ENCODE assay signal across 1 cellular context in genomic region chr1:154864189-154864985, GRCh38.
TF ChIP-seq lines count a peak whose summit lies in the region.

No MANE protein-coding gene starts in this region.

TF ChIP-seq in GM12878, 131 proteins besides CTCF, POLR2A, EP300 and RAD21 (continued from another document):
- TF ChIP-seq, protein P1, sequence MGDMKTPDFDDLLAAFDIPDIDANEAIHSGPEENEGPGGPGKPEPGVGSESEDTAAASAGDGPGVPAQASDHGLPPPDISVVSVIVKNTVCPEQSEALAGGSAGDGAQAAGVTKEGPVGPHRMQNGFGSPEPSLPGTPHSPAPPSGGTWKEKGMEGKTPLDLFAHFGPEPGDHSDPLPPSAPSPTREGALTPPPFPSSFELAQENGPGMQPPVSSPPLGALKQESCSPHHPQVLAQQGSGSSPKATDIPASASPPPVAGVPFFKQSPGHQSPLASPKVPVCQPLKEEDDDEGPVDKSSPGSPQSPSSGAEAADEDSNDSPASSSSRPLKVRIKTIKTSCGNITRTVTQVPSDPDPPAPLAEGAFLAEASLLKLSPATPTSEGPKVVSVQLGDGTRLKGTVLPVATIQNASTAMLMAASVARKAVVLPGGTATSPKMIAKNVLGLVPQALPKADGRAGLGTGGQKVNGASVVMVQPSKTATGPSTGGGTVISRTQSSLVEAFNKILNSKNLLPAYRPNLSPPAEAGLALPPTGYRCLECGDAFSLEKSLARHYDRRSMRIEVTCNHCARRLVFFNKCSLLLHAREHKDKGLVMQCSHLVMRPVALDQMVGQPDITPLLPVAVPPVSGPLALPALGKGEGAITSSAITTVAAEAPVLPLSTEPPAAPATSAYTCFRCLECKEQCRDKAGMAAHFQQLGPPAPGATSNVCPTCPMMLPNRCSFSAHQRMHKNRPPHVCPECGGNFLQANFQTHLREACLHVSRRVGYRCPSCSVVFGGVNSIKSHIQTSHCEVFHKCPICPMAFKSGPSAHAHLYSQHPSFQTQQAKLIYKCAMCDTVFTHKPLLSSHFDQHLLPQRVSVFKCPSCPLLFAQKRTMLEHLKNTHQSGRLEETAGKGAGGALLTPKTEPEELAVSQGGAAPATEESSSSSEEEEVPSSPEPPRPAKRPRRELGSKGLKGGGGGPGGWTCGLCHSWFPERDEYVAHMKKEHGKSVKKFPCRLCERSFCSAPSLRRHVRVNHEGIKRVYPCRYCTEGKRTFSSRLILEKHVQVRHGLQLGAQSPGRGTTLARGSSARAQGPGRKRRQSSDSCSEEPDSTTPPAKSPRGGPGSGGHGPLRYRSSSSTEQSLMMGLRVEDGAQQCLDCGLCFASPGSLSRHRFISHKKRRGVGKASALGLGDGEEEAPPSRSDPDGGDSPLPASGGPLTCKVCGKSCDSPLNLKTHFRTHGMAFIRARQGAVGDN (IDR thresholded peaks at IDR 0.05), result peak; percentile 44
- no peak for TF ChIP-seq POLR2AphosphoS5 (IDR thresholded peaks at IDR 0.05; ENCODE audit: low read length)
- TF ChIP-seq TARDBP (IDR thresholded peaks at IDR 0.05; ENCODE audit: borderline replicate concordance), result no peak
- TF ChIP-seq CHD4 (IDR thresholded peaks at IDR 0.05), result no peak
- TF ChIP-seq SMAD1 (IDR thresholded peaks at IDR 0.05; ENCODE audit: low read depth, partially characterized antibody), result no peak
- TF ChIP-seq RAD51 (IDR thresholded peaks at IDR 0.05), result no peak
- no peak for TF ChIP-seq BHLHE40 (IDR thresholded peaks at IDR 0.05; ENCODE audit: borderline replicate concordance in 1 of 2, low read depth in 2 of 2, low read length in 1 of 2)
- no peak for TF ChIP-seq CHD2 (IDR thresholded peaks at IDR 0.05; ENCODE audit: borderline replicate concordance, low read depth, low read length)
- no peak for TF ChIP-seq CREB1 (IDR thresholded peaks at IDR 0.05; ENCODE audit: low read depth)
- no peak for TF ChIP-seq KDM1A (IDR thresholded peaks at IDR 0.05; ENCODE audit: borderline replicate concordance)
- no peak for TF ChIP-seq BCL11A (IDR thresholded peaks at IDR 0.05; ENCODE audit: low read depth, low read length)
- no peak for TF ChIP-seq MAX (IDR thresholded peaks at IDR 0.05; ENCODE audit: low read depth, low read length)
- no peak for TF ChIP-seq NR2C1 (IDR thresholded peaks at IDR 0.05)
- no peak for TF ChIP-seq CBFB (IDR thresholded peaks at IDR 0.05; ENCODE audit: low read depth)
- TF ChIP-seq HDAC6 (IDR thresholded peaks at IDR 0.05; ENCODE audit: unreplicated experiment), result no peak
- TF ChIP-seq CREM (IDR thresholded peaks at IDR 0.05; ENCODE audit: low read depth), result no peak
TF ChIP-seq in GM12878: peak in this region for 8.
